Comparison of ENCODE assay signal across 9 cellular contexts in the genomic region with DNA sequence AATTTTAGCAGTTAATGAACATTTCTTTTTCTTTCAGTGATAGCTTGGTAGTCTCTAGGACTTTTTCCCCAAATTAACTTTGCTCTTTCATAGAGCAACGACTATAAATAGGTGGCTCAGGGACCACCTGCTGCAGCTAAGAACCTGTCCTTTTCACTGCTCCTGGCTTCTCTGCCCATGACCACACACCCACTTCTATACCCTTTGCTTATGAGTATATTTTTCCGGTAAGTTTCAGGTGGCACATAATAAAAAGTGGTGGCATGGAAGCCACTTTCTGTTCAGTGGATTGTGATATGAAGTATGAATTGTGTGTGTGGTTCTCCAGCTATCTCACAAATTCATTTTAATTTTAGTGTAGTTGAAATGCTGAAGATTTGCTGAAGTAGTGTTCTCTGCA. TPM values are rescaled to one million over a fixed set of nuclear protein-coding genes. Genes with fewer than 3 reads are reported as not detected.
DNase-seq lines count a peak whose midpoint lies in the region; ATAC-seq and TF ChIP-seq lines count a peak whose summit lies in the region.
"Had no signal": no experiment of that assay in that cellular context is flagged by ENCODE, and none has a peak within 500 bp of the region (broad histone marks: within the 10 kb centered on the region; RNA-seq: fewer than 3 reads in every experiment).

No MANE protein-coding gene starts in this region.

- DNase-seq in BE2C (no peak), ascending aorta (ENCODE audit: low spot score in 2 of 2) (no peak), naive B cell (no peak), iPS-NIHi7 (ENCODE audit: extremely low spot score) (no peak), GDM1 (lab: John Stamatoyannopoulos, UW) (no peak), NCI-H524 treated with DMSO at 0.1 percent for 48 hours (lab: John Stamatoyannopoulos, UW) (no peak)
- no peak for DNase-seq in activated CD4-positive, alpha-beta T cell treated with anti-CD3 and anti-CD28 coated beads for 4 hours
- DNase-seq: amniotic stem cell had no signal

- H3K4me1 ChIP-seq in BE2C (no peaks in the 10 kb centered on the region; the same call in 1 of the 2 replicates), HUES48 (ENCODE audit: control insufficient read depth, insufficient read depth, low read length) (peaks cover 11% of the 10 kb centered on the region; the same call in 1 of the 2 replicates), ascending aorta (peaks cover 5 to 12% of the 10 kb centered on the region in 2 donors)

- peaks cover 27% of the 10 kb centered on the region for H3K36me3 ChIP-seq in BE2C
- H3K36me3 ChIP-seq in HUES48 (ENCODE audit: control insufficient read depth, insufficient read depth, low read length), result peaks cover 46% of the 10 kb centered on the region
- peaks cover 22 to 25% of the 10 kb centered on the region in 2 donors for H3K36me3 ChIP-seq in ascending aorta

- H3K27me3 ChIP-seq in BE2C (no peaks in the 10 kb centered on the region; the same call in 1 of the 2 replicates), HUES48 (ENCODE audit: control insufficient read depth, insufficient read depth, low read length) (no peaks in the 10 kb centered on the region), ascending aorta (no peaks in the 10 kb centered on the region)

- H3K9me3 ChIP-seq in BE2C (no peaks in the 10 kb centered on the region), HUES48 (ENCODE audit: control insufficient read depth, insufficient read depth, low read length) (no peaks in the 10 kb centered on the region), ascending aorta (no peaks in the 10 kb centered on the region)

- peaks cover 19 to 25% (median 19%) of the 10 kb centered on the region in 3 donors for H3K4me1 Mint-ChIP-seq in naive B cell

- peaks cover 0 to 7% (median 0%) of the 10 kb centered on the region in 3 donors for H3K27me3 Mint-ChIP-seq in naive B cell

- ATAC-seq in naive B cell (ENCODE audit: low read depth in 2 of 2), result no peak

- TF ChIP-seq CTCF in BE2C (IDR thresholded peaks at IDR 0.05; ENCODE audit: low read depth, low read length) (no peak), ascending aorta (IDR thresholded peaks at IDR 0.05) (no peak)

- no peaks in the 10 kb centered on the region for H3K9me3 Mint-ChIP-seq in naive B cell

- intact Hi-C loops in ascending aorta (cut with DNase I), result loop anchor here (1.0 to 10.0 kb wide), 3 partner anchors 94 to 1193 kb away; a partner anchor contains a TSS

- H3K27ac Mint-ChIP-seq in naive B cell, result peak overlapping the region; percentile 89 to 100 (median 99)

- peak overlapping the region; percentile 94 for H3K4me3 ChIP-seq in BE2C (ENCODE audit: low read depth, low read length)
- peak overlapping the region; percentile 92 for H3K4me3 ChIP-seq in HUES48 (ENCODE audit: low read depth, low read length)
- peak overlapping the region; percentile 73 to 77 for H3K4me3 ChIP-seq in ascending aorta

- H3K27ac ChIP-seq in HUES48 (ENCODE audit: low read depth, low read length) (no peak overlapping the region), ascending aorta (peak overlapping the region; percentile 91 to 99)

- H3K4me3 Mint-ChIP-seq in naive B cell, result peak overlapping the region; percentile 47 to 97 (median 92)

- H3K9ac ChIP-seq in HUES48 (ENCODE audit: low read depth, low read length), result no peak overlapping the region

- H3K36me3 Mint-ChIP-seq in naive B cell, result peaks cover 0 to 8% of the 10 kb centered on the region in 2 donors

RNA-seq across cellular contexts. Expression of a gene that starts 1.2 kb away (rescaled TPM):
- polyA plus RNA-seq in BE2C (2012; ENCODE audit: insufficient read depth, insufficient read length, low read depth), result 7.6 TPM
- total RNA-seq in ascending aorta, result 6.8 TPM
- polyA plus RNA-seq in naive B cell (ENCODE audit: low read depth in 6 of 6), result 10 to 100 TPM; 48.3 to 61.3 (median 53.6) TPM

RNA-seq across cellular contexts. Expression of a gene that starts 36.7 kb away (rescaled TPM):
- polyA plus RNA-seq in BE2C (2012; ENCODE audit: insufficient read depth, insufficient read length, low read depth), result 0.99 TPM
- total RNA-seq in ascending aorta, result 69.5 TPM
- 1 to 10 TPM in 1 of 6 donors, under 1 TPM in 5; 0.16 to 1.2 (median 0.39) TPM for polyA plus RNA-seq in naive B cell (ENCODE audit: low read depth in 6 of 6)
